In the genomic region with DNA sequence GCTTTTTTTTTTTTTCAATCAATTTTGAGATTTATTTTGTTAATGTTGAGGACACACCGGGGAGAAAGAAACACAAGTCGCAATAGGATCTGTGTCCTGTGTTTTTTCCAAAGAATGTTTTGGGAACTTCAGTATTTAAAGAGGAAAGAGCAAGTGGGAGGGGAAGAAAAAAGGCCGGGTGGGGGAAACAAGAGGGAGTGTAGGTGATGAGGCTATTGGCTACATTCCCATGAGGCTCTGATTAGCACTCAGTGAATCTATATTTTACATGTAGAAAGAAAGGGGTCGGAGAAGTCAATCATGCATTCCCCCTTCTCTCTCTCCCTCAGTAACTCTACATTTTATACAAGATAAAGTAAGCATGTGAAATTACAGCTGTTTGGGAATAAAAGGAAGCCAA, we compare ENCODE assay signal across 1 cellular context.
TF ChIP-seq lines count a peak whose summit lies in the region.

No MANE protein-coding gene starts in this region.

TF ChIP-seq in endothelial cell of umbilical vein, 7 proteins besides CTCF, POLR2A, EP300 and RAD21 (continued from another document):
- no peak for TF ChIP-seq FOS (IDR thresholded peaks at IDR 0.05; ENCODE audit: borderline replicate concordance, insufficient read depth, low read length)
- no peak for TF ChIP-seq MYC (IDR thresholded peaks at IDR 0.05; ENCODE audit: low read depth, low read length)
- TF ChIP-seq JUN (IDR thresholded peaks at IDR 0.05; ENCODE audit: borderline replicate concordance, insufficient read depth, insufficient read length, low read depth) = no peak
- TF ChIP-seq GATA2 (IDR thresholded peaks at IDR 0.05; ENCODE audit: insufficient read depth, insufficient read length, low read depth, low read length) = no peak
